In the genomic region with DNA sequence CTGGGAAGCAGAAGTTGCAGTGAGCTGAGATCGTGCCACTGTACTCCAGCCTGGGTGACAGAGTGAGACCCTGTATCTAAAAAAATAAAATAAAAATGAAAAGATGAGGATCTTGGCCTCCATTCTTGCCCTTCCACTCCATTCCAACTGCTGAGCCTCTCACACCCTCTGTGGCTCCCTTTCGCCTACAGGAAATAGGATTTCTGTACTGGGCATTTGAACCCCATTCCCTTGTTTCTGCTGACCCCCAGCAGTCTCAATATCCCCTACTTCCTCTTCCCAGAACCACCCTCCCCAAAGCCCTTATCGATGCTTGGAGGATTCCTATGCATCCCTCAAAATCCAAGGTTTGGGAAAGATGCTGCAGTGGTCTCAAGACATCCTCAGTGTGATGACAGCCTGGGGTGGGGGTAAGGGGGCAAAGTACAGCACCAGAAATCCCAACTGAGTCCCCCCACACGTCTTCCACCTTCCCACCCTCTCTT, we compare ENCODE assay signal across 9 cellular contexts. TPM values are rescaled to one million over a fixed set of nuclear protein-coding genes. Genes with fewer than 3 reads are reported as not detected.
DNase-seq lines count a peak whose midpoint lies in the region; ATAC-seq and TF ChIP-seq lines count a peak whose summit lies in the region.
"Had no signal": no experiment of that assay in that cellular context is flagged by ENCODE, and none has a peak within 500 bp of the region (broad histone marks: within the 10 kb centered on the region; RNA-seq: fewer than 3 reads in every experiment).

No MANE protein-coding gene starts in this region.

- intact Hi-C loops in esophagus muscularis mucosa (cut with DNase I), result no loop called here
- intact Hi-C loops in psoas muscle (cut with DNase I), result no loop called here

- H3K27me3 ChIP-seq in DOHH2 (ENCODE audit: control insufficient read depth, low read length), result no peaks in the 10 kb centered on the region
- H3K27me3 ChIP-seq in SK-N-SH (ENCODE audit: insufficient read depth), result no peaks in the 10 kb centered on the region
- H3K27me3 ChIP-seq in esophagus muscularis mucosa, result no peaks in the 10 kb centered on the region
- no peaks in the 10 kb centered on the region for H3K27me3 ChIP-seq in psoas muscle (ENCODE audit: insufficient read depth in 3 of 3, low read length in 2 of 3)

- CTCF ChIA-PET in SK-N-SH (lab: Yijun Ruan, JAX), result interaction anchor here (1.3 to 1.6 kb wide), 3 partner anchors 13 to 38 kb away, joined by 4 to 6 read pairs (median 6); a partner anchor contains a TSS

- H3K79me2 ChIP-seq in DOHH2 (ENCODE audit: control insufficient read depth, low read length) (no peaks in the 10 kb centered on the region), SK-N-SH (ENCODE audit: insufficient read depth) (no peaks in the 10 kb centered on the region)

- TF ChIP-seq EP300 in SK-N-SH (IDR thresholded peaks at IDR 0.05; ENCODE audit: borderline replicate concordance in 1 of 2, low read depth in 1 of 2, low read length in 1 of 2), result no peak
- no peak for TF ChIP-seq EP300 in esophagus muscularis mucosa (IDR thresholded peaks at IDR 0.05)

- 81% methylated on average over 4 of the region's 4 CpGs for WGBS in SK-N-SH (ENCODE audit: low lambda C conversion rate)
- WGBS in esophagus muscularis mucosa, result 66% methylated on average over 4 of the region's 4 CpGs
- 61 to 67% (median 66%) methylated on average over 4 of the region's 4 CpGs for WGBS in psoas muscle, 3 donors

- H3K4me1 ChIP-seq in DOHH2 (ENCODE audit: control insufficient read depth, low read length), result peaks cover 16% of the 10 kb centered on the region
- H3K4me1 ChIP-seq in SK-N-SH (ENCODE audit: control insufficient read depth in 1 of 2, insufficient read depth in 2 of 2, low read depth in 1 of 2, low read length in 1 of 2), result peaks cover 11 to 14% of the 10 kb centered on the region in 2 experiments; a peak in 2 of 4 replicates
- peaks cover 17 to 25% (median 24%) of the 10 kb centered on the region in 4 donors for H3K4me1 ChIP-seq in esophagus muscularis mucosa
- H3K4me1 ChIP-seq in psoas muscle, result peaks cover 17% of the 10 kb centered on the region

- POLR2A ChIA-PET in SK-N-SH (lab: Yijun Ruan, JAX), result no interaction called here

- DNase-seq in SK-N-SH (no peak), esophagus muscularis mucosa (ENCODE audit: extremely low spot score) (no peak), psoas muscle (no peak), islet precursor cell (no peak), HK-2 (ENCODE audit: unreplicated experiment) (no peak)
- DNase-seq: NCI-H524 treated with DMSO at 0.1 percent for 48 hours had no signal

- peak overlapping the region; percentile 49 for H3K9ac ChIP-seq in SK-N-SH

- no peak overlapping the region for H3K27ac ChIP-seq in DOHH2 (ENCODE audit: low read depth, low read length)
- peak overlapping the region; percentile 87 to 92 for H3K27ac ChIP-seq in SK-N-SH (ENCODE audit: low read depth in 2 of 2, low read length in 1 of 2)
- peak overlapping the region; percentile 60 to 77 (median 72) for H3K27ac ChIP-seq in esophagus muscularis mucosa (replicated peaks in 1 of 4)
- peak overlapping the region; percentile 85 for H3K27ac ChIP-seq in psoas muscle

- no peak for TF ChIP-seq POLR2A in esophagus muscularis mucosa (IDR thresholded peaks at IDR 0.05; ENCODE audit: low read depth)

- no peak for ATAC-seq in psoas muscle
- ATAC-seq in GM21447 (IDR thresholded peaks at IDR 0.05; ENCODE audit: unreplicated experiment), result no peak
- no peak for ATAC-seq in HG02642 (IDR thresholded peaks at IDR 0.05; ENCODE audit: poor library complexity, unreplicated experiment)

- H2AFZ ChIP-seq in SK-N-SH (ENCODE audit: low read depth), result peak overlapping the region; percentile 2; the same call in 1 of the 2 replicates

- TF ChIP-seq CTCF in DOHH2 (IDR thresholded peaks at IDR 0.05; ENCODE audit: low read depth, low read length, poor library complexity, severe bottlenecking) (no peak), SK-N-SH (IDR thresholded peaks at IDR 0.05) (no peak), esophagus muscularis mucosa (IDR thresholded peaks at IDR 0.05) (no peak), psoas muscle (IDR thresholded peaks at IDR 0.05) (no peak)

- H3K4me2 ChIP-seq in DOHH2 (ENCODE audit: low read length) (peak overlapping the region; percentile 72), SK-N-SH (0 out of 2 replicates have a peak overlapping the region, but pooled peaks have one; percentile 11)

- H4K20me1 ChIP-seq in DOHH2 (ENCODE audit: control insufficient read depth, insufficient read depth, low read depth, low read length), result no peaks in the 10 kb centered on the region
- no peaks in the 10 kb centered on the region for H4K20me1 ChIP-seq in SK-N-SH (ENCODE audit: insufficient read depth)

- H3K9me3 ChIP-seq in DOHH2 (ENCODE audit: control insufficient read depth, insufficient read depth, low read length), result no peaks in the 10 kb centered on the region
- H3K9me3 ChIP-seq in SK-N-SH, result no peaks in the 10 kb centered on the region
- H3K9me3 ChIP-seq in esophagus muscularis mucosa, result no peaks in the 10 kb centered on the region
- no peaks in the 10 kb centered on the region for H3K9me3 ChIP-seq in psoas muscle

- H3K4me3 ChIP-seq in DOHH2 (ENCODE audit: low read length) (no peak overlapping the region), SK-N-SH (ENCODE audit: low read depth in 2 of 2, low read length in 1 of 2) (no peak overlapping the region), esophagus muscularis mucosa (no peak overlapping the region), psoas muscle (no peak overlapping the region)

- H3K36me3 ChIP-seq in DOHH2 (ENCODE audit: control insufficient read depth, low read length), result no peaks in the 10 kb centered on the region
- no peaks in the 10 kb centered on the region for H3K36me3 ChIP-seq in SK-N-SH (replicated peaks in 1 of 2; ENCODE audit: control insufficient read depth in 1 of 2, insufficient read depth in 2 of 2, low read length in 1 of 2)
- H3K36me3 ChIP-seq in esophagus muscularis mucosa, result no peaks in the 10 kb centered on the region
- no peaks in the 10 kb centered on the region for H3K36me3 ChIP-seq in psoas muscle (ENCODE audit: insufficient read depth in 1 of 2, low read depth in 1 of 2)

- no peak for TF ChIP-seq RAD21 in SK-N-SH (IDR thresholded peaks at IDR 0.05; ENCODE audit: low read length)

- no peaks in the 10 kb centered on the region for H3K9me2 ChIP-seq in DOHH2 (replicated peaks; ENCODE audit: control insufficient read depth, low read length)
- H3K9me2 ChIP-seq in SK-N-SH, result no peaks in the 10 kb centered on the region

- H3F3A ChIP-seq in DOHH2 (ENCODE audit: control insufficient read depth, insufficient read depth) (0 out of 2 replicates have a peak, but pooled peaks cover 3% of the 10 kb centered on the region), SK-N-SH (replicated peaks; ENCODE audit: insufficient read depth) (peaks cover 40% of the 10 kb centered on the region)

TF ChIP-seq in SK-N-SH, 30 proteins besides CTCF, POLR2A, EP300 and RAD21 (continues in another document):
- TF ChIP-seq, protein P1, sequence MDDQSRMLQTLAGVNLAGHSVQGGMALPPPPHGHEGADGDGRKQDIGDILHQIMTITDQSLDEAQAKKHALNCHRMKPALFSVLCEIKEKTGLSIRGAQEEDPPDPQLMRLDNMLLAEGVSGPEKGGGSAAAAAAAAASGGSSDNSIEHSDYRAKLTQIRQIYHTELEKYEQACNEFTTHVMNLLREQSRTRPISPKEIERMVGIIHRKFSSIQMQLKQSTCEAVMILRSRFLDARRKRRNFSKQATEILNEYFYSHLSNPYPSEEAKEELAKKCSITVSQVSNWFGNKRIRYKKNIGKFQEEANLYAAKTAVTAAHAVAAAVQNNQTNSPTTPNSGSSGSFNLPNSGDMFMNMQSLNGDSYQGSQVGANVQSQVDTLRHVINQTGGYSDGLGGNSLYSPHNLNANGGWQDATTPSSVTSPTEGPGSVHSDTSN (IDR thresholded peaks at IDR 0.05), result no peak
- TF ChIP-seq TAF1 (IDR thresholded peaks at IDR 0.05; ENCODE audit: borderline replicate concordance, low read depth, low read length) (no peak), MXI1 (IDR thresholded peaks at IDR 0.05; ENCODE audit: low read depth, low read length) (no peak)

RNA-seq across cellular contexts. Expression of a gene that starts 12.5 kb away (rescaled TPM):
- 74.1 and 129 TPM in 2 replicates for polyA plus RNA-seq in SK-N-SH (2012; rRNA removed)
- 48.5 and 76.8 TPM in 2 replicates for polyA plus RNA-seq in SK-N-SH (2012; cell fraction: cytosol; rRNA removed)
- polyA plus RNA-seq in SK-N-SH (2012; cell fraction: nucleus; rRNA removed), result 193 and 251 TPM in 2 replicates
- 1 to 10 TPM; 1.6 to 5.6 (median 3.8) TPM for total RNA-seq in esophagus muscularis mucosa
- 1 to 10 TPM in 2 of 4 donors, under 1 TPM in 2; 0.50 to 8.5 (median 2.2) TPM for total RNA-seq in psoas muscle
- 10 to 100 TPM in 1 of 3 donors, under 1 TPM in 2; 0.27 to 37.1 (median 0.35) TPM for polyA plus RNA-seq in psoas muscle

RNA-seq across cellular contexts. Expression of a gene that starts 24.0 kb away (rescaled TPM):
- polyA plus RNA-seq in SK-N-SH (2012; rRNA removed) (not detected in 2 replicates), psoas muscle (1 to 10 TPM in 2 of 3 donors, under 1 TPM in 1; 0.65 to 5.2 (median 1.3) TPM)
- polyA plus RNA-seq in SK-N-SH (2012; cell fraction: cytosol; rRNA removed), result not detected in 2 replicates
- polyA plus RNA-seq in SK-N-SH (2012; cell fraction: nucleus; rRNA removed), result not detected in 2 replicates
- total RNA-seq in esophagus muscularis mucosa (10 to 100 TPM in 1 of 4 donors, 1 to 10 TPM in 3; 5.8 to 20.4 (median 7.0) TPM), psoas muscle (1 to 10 TPM; 2.0 to 4.1 (median 2.4) TPM)

RNA-seq across cellular contexts. Expression of a gene that starts 33.1 kb away (rescaled TPM):
- 13.8 and 13.9 TPM in 2 replicates for polyA plus RNA-seq in SK-N-SH (2012; rRNA removed)
- polyA plus RNA-seq in SK-N-SH (2012; cell fraction: cytosol; rRNA removed), result 6.6 and 6.9 TPM in 2 replicates
- polyA plus RNA-seq in SK-N-SH (2012; cell fraction: nucleus; rRNA removed), result 29.5 and 30.2 TPM in 2 replicates
- 10 to 100 TPM; 15.0 to 50.3 (median 28.0) TPM for total RNA-seq in esophagus muscularis mucosa
- 10 to 100 TPM; 18.3 to 47.8 (median 31.7) TPM for total RNA-seq in psoas muscle
- polyA plus RNA-seq in psoas muscle, result 10 to 100 TPM in 1 of 3 donors, 1 to 10 TPM in 2; 8.0 to 13.8 (median 9.1) TPM

RNA-seq across cellular contexts. Expression of a gene that starts 45.7 kb away (rescaled TPM):
- polyA plus RNA-seq in SK-N-SH (2012; rRNA removed), result 22.5 and 24.9 TPM in 2 replicates
- 12.4 and 23.4 TPM in 2 replicates for polyA plus RNA-seq in SK-N-SH (2012; cell fraction: cytosol; rRNA removed)
- polyA plus RNA-seq in SK-N-SH (2012; cell fraction: nucleus; rRNA removed), result 89.0 and 178 TPM in 2 replicates
- 100 to 1,000 TPM in 1 of 4 donors, 10 to 100 TPM in 3; 53.2 to 109 (median 77.8) TPM for total RNA-seq in esophagus muscularis mucosa
- 10 to 100 TPM; 29.1 to 46.1 (median 29.6) TPM for total RNA-seq in psoas muscle
- polyA plus RNA-seq in psoas muscle, result 10 to 100 TPM; 25.8 to 37.8 (median 28.6) TPM

RNA-seq across cellular contexts. Expression of a gene that starts 50.6 kb away (rescaled TPM):
- polyA plus RNA-seq in SK-N-SH (2012; rRNA removed), result 235 and 277 TPM in 2 replicates
- 193 and 249 TPM in 2 replicates for polyA plus RNA-seq in SK-N-SH (2012; cell fraction: cytosol; rRNA removed)
- 104 and 192 TPM in 2 replicates for polyA plus RNA-seq in SK-N-SH (2012; cell fraction: nucleus; rRNA removed)
- 100 to 1,000 TPM in 1 of 4 donors, 10 to 100 TPM in 3; 86.8 to 116 (median 93.9) TPM for total RNA-seq in esophagus muscularis mucosa
- 100 to 1,000 TPM in 2 of 4 donors, 10 to 100 TPM in 2; 87.9 to 136 (median 112) TPM for total RNA-seq in psoas muscle
- 100 to 1,000 TPM; 118 to 215 (median 139) TPM for polyA plus RNA-seq in psoas muscle
